ENCODE assay signal across 1 cellular context in the genomic region with DNA sequence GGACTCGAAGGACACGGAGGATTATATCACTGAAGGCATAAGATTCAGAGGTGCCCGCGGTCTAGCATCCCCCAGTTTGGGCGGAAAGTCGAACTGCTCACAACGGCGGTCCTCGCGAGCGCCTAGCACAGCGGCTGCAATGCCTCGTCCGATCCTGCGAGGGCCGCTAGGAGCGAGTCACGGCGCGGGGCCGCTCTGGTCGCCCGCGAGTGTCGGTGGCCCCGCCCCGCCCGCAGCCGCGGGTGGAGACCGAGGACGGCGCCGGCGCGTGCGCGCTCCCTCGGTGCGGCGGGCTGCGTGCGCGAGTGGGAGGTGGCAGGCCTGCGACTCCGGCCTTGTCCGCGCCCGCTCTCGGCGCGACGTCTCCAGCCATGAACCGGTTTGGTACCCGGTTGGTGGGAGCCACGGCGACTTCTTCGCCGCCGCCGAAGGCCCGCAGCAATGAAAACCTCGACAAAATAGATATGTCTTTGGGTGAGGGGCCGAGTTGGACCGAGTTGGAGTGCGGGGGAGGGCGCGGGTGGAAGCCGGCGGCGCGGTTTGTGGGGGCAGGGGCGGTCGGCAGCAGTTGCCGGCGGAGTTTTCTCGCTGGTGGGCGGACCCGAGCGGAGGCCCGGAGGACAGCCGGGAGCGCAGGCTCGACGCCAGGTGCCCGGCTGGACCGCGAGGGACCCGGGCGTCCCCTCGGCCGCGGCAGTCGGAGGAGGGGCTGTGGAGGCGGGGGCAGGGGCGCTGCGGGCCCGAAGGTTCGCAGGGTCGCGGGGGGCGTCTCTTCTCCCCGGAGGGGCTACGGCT.
TF ChIP-seq lines count a peak whose summit lies in the region.

A gene with protein sequence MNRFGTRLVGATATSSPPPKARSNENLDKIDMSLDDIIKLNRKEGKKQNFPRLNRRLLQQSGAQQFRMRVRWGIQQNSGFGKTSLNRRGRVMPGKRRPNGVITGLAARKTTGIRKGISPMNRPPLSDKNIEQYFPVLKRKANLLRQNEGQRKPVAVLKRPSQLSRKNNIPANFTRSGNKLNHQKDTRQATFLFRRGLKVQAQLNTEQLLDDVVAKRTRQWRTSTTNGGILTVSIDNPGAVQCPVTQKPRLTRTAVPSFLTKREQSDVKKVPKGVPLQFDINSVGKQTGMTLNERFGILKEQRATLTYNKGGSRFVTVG (plus strand): TSS at position 283 of the 795 bp plus-strand sequence. CDS start 89 bp downstream, at position 372.

TF ChIP-seq in K562, 482 proteins besides CTCF, POLR2A, EP300 and RAD21 (continued from another document):
- TF ChIP-seq, protein P1, sequence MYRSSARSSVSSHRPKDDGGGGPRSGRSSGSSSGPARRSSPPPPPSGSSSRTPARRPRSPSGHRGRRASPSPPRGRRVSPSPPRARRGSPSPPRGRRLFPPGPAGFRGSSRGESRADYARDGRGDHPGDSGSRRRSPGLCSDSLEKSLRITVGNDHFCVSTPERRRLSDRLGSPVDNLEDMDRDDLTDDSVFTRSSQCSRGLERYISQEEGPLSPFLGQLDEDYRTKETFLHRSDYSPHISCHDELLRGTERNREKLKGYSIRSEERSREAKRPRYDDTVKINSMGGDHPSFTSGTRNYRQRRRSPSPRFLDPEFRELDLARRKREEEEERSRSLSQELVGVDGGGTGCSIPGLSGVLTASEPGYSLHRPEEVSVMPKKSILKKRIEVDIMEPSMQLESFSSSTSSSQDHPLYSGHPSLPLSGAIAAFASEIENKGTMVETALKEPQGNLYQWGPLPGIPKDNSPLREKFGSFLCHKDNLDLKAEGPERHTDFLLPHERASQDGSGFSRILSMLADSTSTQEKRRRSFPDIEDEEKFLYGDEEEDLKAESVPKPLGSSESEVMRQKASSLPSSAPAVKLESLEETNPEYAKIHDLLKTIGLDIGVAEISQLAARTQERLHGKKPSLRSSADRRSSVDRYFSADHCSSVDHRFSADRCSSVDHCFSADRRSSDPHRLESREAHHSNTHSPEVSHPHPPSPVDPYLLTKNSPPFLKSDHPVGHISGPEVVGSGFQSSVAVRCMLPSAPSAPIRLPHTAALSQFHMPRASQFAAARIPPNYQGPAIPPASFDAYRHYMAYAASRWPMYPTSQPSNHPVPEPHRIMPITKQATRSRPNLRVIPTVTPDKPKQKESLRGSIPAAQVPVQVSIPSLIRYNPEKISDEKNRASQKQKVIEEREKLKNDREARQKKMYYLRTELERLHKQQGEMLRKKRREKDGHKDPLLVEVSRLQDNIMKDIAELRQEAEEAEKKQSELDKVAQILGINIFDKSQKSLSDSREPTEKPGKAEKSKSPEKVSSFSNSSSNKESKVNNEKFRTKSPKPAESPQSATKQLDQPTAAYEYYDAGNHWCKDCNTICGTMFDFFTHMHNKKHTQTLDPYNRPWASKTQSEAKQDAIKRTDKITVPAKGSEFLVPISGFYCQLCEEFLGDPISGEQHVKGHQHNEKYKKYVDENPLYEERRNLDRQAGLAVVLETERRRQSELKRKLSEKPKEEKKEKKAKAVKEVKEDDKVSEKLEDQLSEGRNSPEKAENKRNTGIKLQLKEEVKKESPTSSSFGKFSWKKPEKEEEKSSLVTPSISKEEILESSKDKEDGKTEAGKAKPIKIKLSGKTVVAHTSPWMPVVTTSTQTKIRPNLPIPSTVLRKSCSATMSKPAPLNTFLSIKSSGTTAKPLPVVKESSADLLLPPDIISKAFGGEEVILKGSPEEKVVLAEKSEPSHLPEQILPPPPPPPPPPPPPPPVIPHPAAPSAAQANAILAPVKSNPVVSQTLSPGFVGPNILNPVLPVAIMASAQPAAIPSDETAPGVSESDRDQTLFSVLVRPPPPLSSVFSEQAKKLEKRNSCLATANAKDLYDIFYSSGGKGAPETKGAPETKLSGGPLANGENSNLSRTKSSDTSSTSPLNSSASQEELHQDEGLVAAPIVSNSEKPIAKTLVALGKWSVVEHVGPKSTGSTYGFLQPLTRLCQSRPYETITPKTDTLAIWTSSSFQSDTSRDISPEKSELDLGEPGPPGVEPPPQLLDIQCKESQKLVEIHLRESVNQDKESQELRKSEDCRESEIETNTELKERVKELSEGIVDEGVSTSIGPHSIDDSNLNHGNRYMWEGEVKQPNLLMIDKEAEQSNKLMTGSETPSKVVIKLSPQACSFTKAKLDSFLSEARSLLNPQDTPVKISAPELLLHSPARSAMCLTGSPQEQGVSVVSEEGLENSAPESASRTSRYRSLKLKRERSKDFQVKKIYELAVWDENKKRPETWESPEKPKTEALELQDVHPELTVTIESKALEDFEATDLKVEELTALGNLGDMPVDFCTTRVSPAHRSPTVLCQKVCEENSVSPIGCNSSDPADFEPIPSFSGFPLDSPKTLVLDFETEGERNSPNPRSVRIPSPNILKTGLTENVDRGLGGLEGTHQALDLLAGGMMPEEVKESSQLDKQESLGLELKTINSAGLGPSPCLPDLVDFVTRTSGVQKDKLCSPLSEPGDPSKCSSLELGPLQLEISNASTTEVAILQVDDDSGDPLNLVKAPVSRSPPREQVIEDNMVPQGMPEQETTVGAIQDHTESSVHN (IDR thresholded peaks at IDR 0.05; ENCODE audit: borderline replicate concordance in 1 of 2, low read depth in 1 of 2): no peak
- TF ChIP-seq THRAP3 (IDR thresholded peaks at IDR 0.05; ENCODE audit: borderline replicate concordance): no peak
- TF ChIP-seq ZNF551 (CRISPR knock-in tag; IDR thresholded peaks at IDR 0.05): no peak
- TF ChIP-seq, protein P2, sequence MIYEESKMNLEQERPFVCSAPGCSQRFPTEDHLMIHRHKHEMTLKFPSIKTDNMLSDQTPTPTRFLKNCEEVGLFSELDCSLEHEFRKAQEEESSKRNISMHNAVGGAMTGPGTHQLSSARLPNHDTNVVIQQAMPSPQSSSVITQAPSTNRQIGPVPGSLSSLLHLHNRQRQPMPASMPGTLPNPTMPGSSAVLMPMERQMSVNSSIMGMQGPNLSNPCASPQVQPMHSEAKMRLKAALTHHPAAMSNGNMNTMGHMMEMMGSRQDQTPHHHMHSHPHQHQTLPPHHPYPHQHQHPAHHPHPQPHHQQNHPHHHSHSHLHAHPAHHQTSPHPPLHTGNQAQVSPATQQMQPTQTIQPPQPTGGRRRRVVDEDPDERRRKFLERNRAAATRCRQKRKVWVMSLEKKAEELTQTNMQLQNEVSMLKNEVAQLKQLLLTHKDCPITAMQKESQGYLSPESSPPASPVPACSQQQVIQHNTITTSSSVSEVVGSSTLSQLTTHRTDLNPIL (CRISPR knock-in tag; IDR thresholded peaks at IDR 0.05): no peak
- TF ChIP-seq TSC22D4 (tag; IDR thresholded peaks at IDR 0.05): no peak
- no peak for TF ChIP-seq GATA2 (CRISPR knock-in tag; IDR thresholded peaks at IDR 0.05)
- TF ChIP-seq, protein P3, sequence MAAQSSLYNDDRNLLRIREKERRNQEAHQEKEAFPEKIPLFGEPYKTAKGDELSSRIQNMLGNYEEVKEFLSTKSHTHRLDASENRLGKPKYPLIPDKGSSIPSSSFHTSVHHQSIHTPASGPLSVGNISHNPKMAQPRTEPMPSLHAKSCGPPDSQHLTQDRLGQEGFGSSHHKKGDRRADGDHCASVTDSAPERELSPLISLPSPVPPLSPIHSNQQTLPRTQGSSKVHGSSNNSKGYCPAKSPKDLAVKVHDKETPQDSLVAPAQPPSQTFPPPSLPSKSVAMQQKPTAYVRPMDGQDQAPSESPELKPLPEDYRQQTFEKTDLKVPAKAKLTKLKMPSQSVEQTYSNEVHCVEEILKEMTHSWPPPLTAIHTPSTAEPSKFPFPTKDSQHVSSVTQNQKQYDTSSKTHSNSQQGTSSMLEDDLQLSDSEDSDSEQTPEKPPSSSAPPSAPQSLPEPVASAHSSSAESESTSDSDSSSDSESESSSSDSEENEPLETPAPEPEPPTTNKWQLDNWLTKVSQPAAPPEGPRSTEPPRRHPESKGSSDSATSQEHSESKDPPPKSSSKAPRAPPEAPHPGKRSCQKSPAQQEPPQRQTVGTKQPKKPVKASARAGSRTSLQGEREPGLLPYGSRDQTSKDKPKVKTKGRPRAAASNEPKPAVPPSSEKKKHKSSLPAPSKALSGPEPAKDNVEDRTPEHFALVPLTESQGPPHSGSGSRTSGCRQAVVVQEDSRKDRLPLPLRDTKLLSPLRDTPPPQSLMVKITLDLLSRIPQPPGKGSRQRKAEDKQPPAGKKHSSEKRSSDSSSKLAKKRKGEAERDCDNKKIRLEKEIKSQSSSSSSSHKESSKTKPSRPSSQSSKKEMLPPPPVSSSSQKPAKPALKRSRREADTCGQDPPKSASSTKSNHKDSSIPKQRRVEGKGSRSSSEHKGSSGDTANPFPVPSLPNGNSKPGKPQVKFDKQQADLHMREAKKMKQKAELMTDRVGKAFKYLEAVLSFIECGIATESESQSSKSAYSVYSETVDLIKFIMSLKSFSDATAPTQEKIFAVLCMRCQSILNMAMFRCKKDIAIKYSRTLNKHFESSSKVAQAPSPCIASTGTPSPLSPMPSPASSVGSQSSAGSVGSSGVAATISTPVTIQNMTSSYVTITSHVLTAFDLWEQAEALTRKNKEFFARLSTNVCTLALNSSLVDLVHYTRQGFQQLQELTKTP (IDR thresholded peaks at IDR 0.05; ENCODE audit: low read depth in 1 of 2, partially characterized antibody in 2 of 2): no peak
- TF ChIP-seq, protein P4, sequence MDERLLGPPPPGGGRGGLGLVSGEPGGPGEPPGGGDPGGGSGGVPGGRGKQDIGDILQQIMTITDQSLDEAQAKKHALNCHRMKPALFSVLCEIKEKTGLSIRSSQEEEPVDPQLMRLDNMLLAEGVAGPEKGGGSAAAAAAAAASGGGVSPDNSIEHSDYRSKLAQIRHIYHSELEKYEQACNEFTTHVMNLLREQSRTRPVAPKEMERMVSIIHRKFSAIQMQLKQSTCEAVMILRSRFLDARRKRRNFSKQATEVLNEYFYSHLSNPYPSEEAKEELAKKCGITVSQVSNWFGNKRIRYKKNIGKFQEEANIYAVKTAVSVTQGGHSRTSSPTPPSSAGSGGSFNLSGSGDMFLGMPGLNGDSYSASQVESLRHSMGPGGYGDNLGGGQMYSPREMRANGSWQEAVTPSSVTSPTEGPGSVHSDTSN (CRISPR knock-in tag; IDR thresholded peaks at IDR 0.05; ENCODE audit: low read depth): no peak
- TF ChIP-seq, protein P4 (tag; conservative IDR thresholded peaks at IDR 0.05; ENCODE audit: low read depth): no peak
- TF ChIP-seq, protein P5, sequence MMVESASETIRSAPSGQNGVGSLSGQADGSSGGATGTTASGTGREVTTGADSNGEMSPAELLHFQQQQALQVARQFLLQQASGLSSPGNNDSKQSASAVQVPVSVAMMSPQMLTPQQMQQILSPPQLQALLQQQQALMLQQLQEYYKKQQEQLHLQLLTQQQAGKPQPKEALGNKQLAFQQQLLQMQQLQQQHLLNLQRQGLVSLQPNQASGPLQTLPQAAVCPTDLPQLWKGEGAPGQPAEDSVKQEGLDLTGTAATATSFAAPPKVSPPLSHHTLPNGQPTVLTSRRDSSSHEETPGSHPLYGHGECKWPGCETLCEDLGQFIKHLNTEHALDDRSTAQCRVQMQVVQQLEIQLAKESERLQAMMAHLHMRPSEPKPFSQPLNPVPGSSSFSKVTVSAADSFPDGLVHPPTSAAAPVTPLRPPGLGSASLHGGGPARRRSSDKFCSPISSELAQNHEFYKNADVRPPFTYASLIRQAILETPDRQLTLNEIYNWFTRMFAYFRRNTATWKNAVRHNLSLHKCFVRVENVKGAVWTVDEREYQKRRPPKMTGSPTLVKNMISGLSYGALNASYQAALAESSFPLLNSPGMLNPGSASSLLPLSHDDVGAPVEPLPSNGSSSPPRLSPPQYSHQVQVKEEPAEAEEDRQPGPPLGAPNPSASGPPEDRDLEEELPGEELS (CRISPR knock-in tag; IDR thresholded peaks at IDR 0.05; ENCODE audit: borderline replicate concordance): no peak
- TF ChIP-seq ZNF282 (CRISPR knock-in tag; IDR thresholded peaks at IDR 0.05): no peak; the same call in 1 of the 2 replicates
- TF ChIP-seq, protein P6, sequence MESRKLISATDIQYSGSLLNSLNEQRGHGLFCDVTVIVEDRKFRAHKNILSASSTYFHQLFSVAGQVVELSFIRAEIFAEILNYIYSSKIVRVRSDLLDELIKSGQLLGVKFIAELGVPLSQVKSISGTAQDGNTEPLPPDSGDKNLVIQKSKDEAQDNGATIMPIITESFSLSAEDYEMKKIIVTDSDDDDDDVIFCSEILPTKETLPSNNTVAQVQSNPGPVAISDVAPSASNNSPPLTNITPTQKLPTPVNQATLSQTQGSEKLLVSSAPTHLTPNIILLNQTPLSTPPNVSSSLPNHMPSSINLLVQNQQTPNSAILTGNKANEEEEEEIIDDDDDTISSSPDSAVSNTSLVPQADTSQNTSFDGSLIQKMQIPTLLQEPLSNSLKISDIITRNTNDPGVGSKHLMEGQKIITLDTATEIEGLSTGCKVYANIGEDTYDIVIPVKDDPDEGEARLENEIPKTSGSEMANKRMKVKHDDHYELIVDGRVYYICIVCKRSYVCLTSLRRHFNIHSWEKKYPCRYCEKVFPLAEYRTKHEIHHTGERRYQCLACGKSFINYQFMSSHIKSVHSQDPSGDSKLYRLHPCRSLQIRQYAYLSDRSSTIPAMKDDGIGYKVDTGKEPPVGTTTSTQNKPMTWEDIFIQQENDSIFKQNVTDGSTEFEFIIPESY (CRISPR knock-in tag; IDR thresholded peaks at IDR 0.05): peak; percentile 55; the same call in 1 of the 2 replicates
- no peak for TF ChIP-seq RUNX1 (IDR thresholded peaks at IDR 0.05; ENCODE audit: low read depth)
